ENCODE assay signal across 16 cellular contexts in genomic region chr7:150966002-150966401, GRCh38. TPM values are rescaled to one million over a fixed set of nuclear protein-coding genes. Genes with fewer than 3 reads are reported as not detected.
DNase-seq lines count a peak whose midpoint lies in the region; ATAC-seq and TF ChIP-seq lines count a peak whose summit lies in the region.
"Had no signal": no experiment of that assay in that cellular context is flagged by ENCODE, and none has a peak within 500 bp of the region (broad histone marks: within the 10 kb centered on the region; RNA-seq: fewer than 3 reads in every experiment).

No MANE protein-coding gene starts in this region.

- no peak overlapping the region for H3K9ac ChIP-seq in rectal smooth muscle tissue (ENCODE audit: low read length)

- H3K4me1 Mint-ChIP-seq in stimulated activated naive CD8-positive, alpha-beta T cell treated with anti-CD3 and anti-CD28 coated beads, Interleukin-15, amount 100 ng/mL, for 72 hours, result peaks cover 26% of the 10 kb centered on the region

- TF ChIP-seq POLR2A in adrenal gland (IDR thresholded peaks at IDR 0.05), result no peak

- DNase-seq in DMS 273 (lab: John Stamatoyannopoulos, UW; ENCODE audit: unreplicated experiment) (peak; percentile 56), DMS 273 treated with DMSO at 0.1 percent for 48 hours (lab: John Stamatoyannopoulos, UW) (no peak), SJCRH30 (peak; percentile 56 to 70), foreskin keratinocyte (no peak), adrenal gland (no peak)
- no peak for DNase-seq in stimulated activated naive CD8-positive, alpha-beta T cell treated with anti-CD3 and anti-CD28 coated beads, Interleukin-15, amount 100 ng/mL, for 72 hours
- DNase-seq: 8988T, GDM1, GOT3, NCI-H524 treated with DMSO at 0.1 percent for 48 hours, retina, T-helper 2 cell had no signal

- H3K4me3 Mint-ChIP-seq in stimulated activated naive CD8-positive, alpha-beta T cell treated with anti-CD3 and anti-CD28 coated beads, Interleukin-15, amount 100 ng/mL, for 72 hours, result no peak overlapping the region

- H3K9me3 ChIP-seq in SJCRH30 (replicated peaks), result no peaks in the 10 kb centered on the region
- no peaks in the 10 kb centered on the region for H3K9me3 ChIP-seq in adrenal gland (replicated peaks in 1 of 3)
- H3K9me3 ChIP-seq: ascending aorta, left lung had no signal

- H3K9me3 Mint-ChIP-seq in stimulated activated naive CD8-positive, alpha-beta T cell treated with anti-CD3 and anti-CD28 coated beads, Interleukin-15, amount 100 ng/mL, for 72 hours, result no peaks in the 10 kb centered on the region

- H3K27ac Mint-ChIP-seq in stimulated activated naive CD8-positive, alpha-beta T cell treated with anti-CD3 and anti-CD28 coated beads, Interleukin-15, amount 100 ng/mL, for 72 hours, result no peak overlapping the region

- H3K27ac ChIP-seq in SJCRH30, result no peak overlapping the region
- H3K27ac ChIP-seq in foreskin keratinocyte, result no peak overlapping the region
- peak overlapping the region; percentile 91 for H3K27ac ChIP-seq in rectal smooth muscle tissue (ENCODE audit: low read depth, low read length)
- H3K27ac ChIP-seq in adrenal gland, result no peak overlapping the region
- H3K27ac ChIP-seq: ascending aorta, left lung had no signal

- TF ChIP-seq CTCF in foreskin keratinocyte (conservative IDR thresholded peaks at IDR 0.05) (peak; percentile 22), adrenal gland (IDR thresholded peaks at IDR 0.05) (peak in 2 of 6 experiments; percentile 18 to 25)

- H3K27me3 Mint-ChIP-seq in stimulated activated naive CD8-positive, alpha-beta T cell treated with anti-CD3 and anti-CD28 coated beads, Interleukin-15, amount 100 ng/mL, for 72 hours, result peaks cover 23% of the 10 kb centered on the region

- H3K36me3 ChIP-seq in SJCRH30 (no peaks in the 10 kb centered on the region), rectal smooth muscle tissue (ENCODE audit: control insufficient read depth, insufficient read depth, low read length) (no peaks in the 10 kb centered on the region), adrenal gland (replicated peaks in 1 of 2) (no peaks in the 10 kb centered on the region)
- H3K36me3 ChIP-seq: ascending aorta, left lung had no signal

- peaks cover 25% of the 10 kb centered on the region for H3K4me1 ChIP-seq in SJCRH30
- H3K4me1 ChIP-seq in foreskin keratinocyte, result no peaks in the 10 kb centered on the region
- H3K4me1 ChIP-seq in rectal smooth muscle tissue (ENCODE audit: control insufficient read depth, insufficient read depth, low read length), result peaks cover 87% of the 10 kb centered on the region
- H3K4me1 ChIP-seq in adrenal gland (replicated peaks in 1 of 2), result peaks cover 0 to 15% of the 10 kb centered on the region in 2 donors
- H3K4me1 ChIP-seq: ascending aorta had no signal

- no peak overlapping the region for H3K4me3 ChIP-seq in SJCRH30
- no peak overlapping the region for H3K4me3 ChIP-seq in rectal smooth muscle tissue (ENCODE audit: low read length)
- no peak overlapping the region for H3K4me3 ChIP-seq in adrenal gland
- H3K4me3 ChIP-seq: ascending aorta, left lung had no signal

- intact Hi-C loops in adrenal gland (cut with DNase I), result no loop called here

- ATAC-seq in foreskin keratinocyte (no peak), HG03280 (IDR thresholded peaks at IDR 0.05; ENCODE audit: unreplicated experiment) (no peak)
- ATAC-seq in stimulated activated naive CD8-positive, alpha-beta T cell treated with anti-CD3 and anti-CD28 coated beads, Interleukin-15, amount 100 ng/mL, for 72 hours, result no peak
- ATAC-seq: left lung had no signal

- WGBS in adrenal gland, 4 donors, result 80 to 100% (median 98%) methylated on average over 1 of the region's 1 CpG

- no peaks in the 10 kb centered on the region for H3K27me3 ChIP-seq in SJCRH30
- peaks cover 65% of the 10 kb centered on the region for H3K27me3 ChIP-seq in foreskin keratinocyte
- peaks cover 2% of the 10 kb centered on the region for H3K27me3 ChIP-seq in rectal smooth muscle tissue (ENCODE audit: control insufficient read depth, insufficient read depth, low read length)
- H3K27me3 ChIP-seq in adrenal gland, result no peaks in the 10 kb centered on the region
- H3K27me3 ChIP-seq: ascending aorta had no signal

RNA-seq across cellular contexts. Expression of gene KCNH2, which starts 12.1 kb away (rescaled TPM):
- total RNA-seq in SJCRH30 (2014; rRNA removed; shearing (Covaris generic)), result 15.9 and 19.3 TPM in 2 replicates
- not detected in 2 replicates for total RNA-seq in foreskin keratinocyte
- not detected in 2 replicates for polyA plus RNA-seq in foreskin keratinocyte
- total RNA-seq in adrenal gland, result 10 to 100 TPM in 1 of 8 donors, 1 to 10 TPM in 7; 1.1 to 10.7 (median 4.5) TPM
- 10 to 100 TPM in 1 of 3 donors, 1 to 10 TPM in 2; 4.5 to 18.7 (median 6.8) TPM for polyA plus RNA-seq in adrenal gland
- total RNA-seq: ascending aorta had no signal

RNA-seq across cellular contexts. Expression of gene NOS3, which starts 24.8 kb away (rescaled TPM):
- total RNA-seq in SJCRH30 (2014; rRNA removed; shearing (Covaris generic)), result 0.05 and 0.20 TPM in 2 replicates
- 3.4 and 5.3 TPM in 2 replicates for total RNA-seq in foreskin keratinocyte
- polyA plus RNA-seq in foreskin keratinocyte, result 2.1 and 6.0 TPM in 2 replicates
- 10 to 100 TPM in 7 of 8 donors, 1 to 10 TPM in 1; 8.8 to 26.5 (median 15.6) TPM for total RNA-seq in adrenal gland
- polyA plus RNA-seq in adrenal gland, result 10 to 100 TPM in 2 of 3 donors, 1 to 10 TPM in 1; 2.2 to 23.3 (median 14.9) TPM

RNA-seq across cellular contexts. Expression of gene ATG9B, which starts 58.3 kb away (rescaled TPM):
- 0.08 TPM in 1 of 2 replicates, not detected in the other for total RNA-seq in SJCRH30 (2014; rRNA removed; shearing (Covaris generic))
- total RNA-seq in foreskin keratinocyte, result 0.18 and 0.31 TPM in 2 replicates
- polyA plus RNA-seq in foreskin keratinocyte, result 0.16 and 0.20 TPM in 2 replicates
- total RNA-seq in adrenal gland, result under 1 TPM in 6 of 8 donors, not detected in 2; 0.23 to 0.74 (median 0.39) TPM
- polyA plus RNA-seq in adrenal gland, result 1 to 10 TPM in 2 of 3 donors, under 1 TPM in 1; 0.53 to 7.8 (median 2.1) TPM
- total RNA-seq: ascending aorta had no signal

Comparison
In these comparisons a context has a peak if more than half of its experiments do, and no peak if none do; other contexts are left out.
1. DNase-seq: peak in DMS 273 (single experiment) and SJCRH30 (2 of 2); none in DMS 273 treated with DMSO at 0.1 percent for 48 hours (single experiment), foreskin keratinocyte (0 of 2), stimulated activated naive CD8-positive, alpha-beta T cell treated with anti-CD3 and anti-CD28 coated beads, Interleukin-15, amount 100 ng/mL, for 72 hours (0 of 2) and adrenal gland (0 of 7).